In the genomic region with DNA sequence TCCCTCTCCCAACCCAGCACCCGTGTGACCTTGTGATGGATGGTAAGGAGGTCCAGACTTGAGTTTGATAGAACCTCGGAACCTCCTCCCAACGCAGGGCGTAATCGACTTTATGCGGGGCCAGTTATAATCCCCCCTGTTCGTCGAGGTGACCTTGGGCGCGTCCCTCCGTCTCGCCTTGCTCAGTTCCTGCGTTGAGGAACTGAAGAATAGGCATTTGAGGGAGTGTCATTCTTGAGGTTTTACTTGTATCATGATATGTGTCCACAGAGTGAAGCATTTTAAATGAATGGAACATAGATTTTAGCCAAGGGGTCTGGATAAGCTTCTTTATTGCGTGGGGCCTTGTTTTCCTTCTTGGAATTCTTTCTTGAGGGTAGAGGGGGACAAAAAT, we compare ENCODE assay signal across 1 cellular context.
A peak's percentile ranks its signal among the peaks of the same experiment; 100 is the strongest.
TF ChIP-seq lines count a peak whose summit lies in the region.

No MANE protein-coding gene starts in this region.

TF ChIP-seq in HepG2, 621 proteins besides CTCF, POLR2A, EP300 and RAD21 (continues in another document):
- TF ChIP-seq HMG20B (CRISPR knock-in tag; conservative IDR thresholded peaks at IDR 0.05) (no peak), HOXA5 (CRISPR knock-in tag; IDR thresholded peaks at IDR 0.05) (0 out of 2 replicates have a peak, but pooled peaks have one; percentile 13), ZNF670 (CRISPR knock-in tag; IDR thresholded peaks at IDR 0.05; ENCODE audit: borderline replicate concordance) (no peak), ZFYVE20 (CRISPR knock-in tag; IDR thresholded peaks at IDR 0.05; ENCODE audit: borderline replicate concordance, low read depth) (no peak), SP4 (CRISPR knock-in tag; IDR thresholded peaks at IDR 0.05) (no peak), ASH2L (IDR thresholded peaks at IDR 0.05; ENCODE audit: insufficient read length, low read depth, low read length) (peak; percentile 14), TGIF2 (CRISPR knock-in tag; IDR thresholded peaks at IDR 0.05) (no peak), THAP9 (CRISPR knock-in tag; IDR thresholded peaks at IDR 0.05; ENCODE audit: borderline replicate concordance) (no peak), SNAPC4 (CRISPR knock-in tag; IDR thresholded peaks at IDR 0.05) (no peak), ZNF12 (CRISPR knock-in tag; IDR thresholded peaks at IDR 0.05) (no peak), ZNF280B (CRISPR knock-in tag; IDR thresholded peaks at IDR 0.05; ENCODE audit: borderline replicate concordance) (no peak), PRPF4 (IDR thresholded peaks at IDR 0.05; ENCODE audit: low read depth, low read length, poor library complexity, severe bottlenecking) (no peak), ELF4 (CRISPR knock-in tag; IDR thresholded peaks at IDR 0.05; ENCODE audit: borderline replicate concordance) (no peak), ATF5 (CRISPR knock-in tag; IDR thresholded peaks at IDR 0.05; ENCODE audit: low read depth) (0 out of 2 replicates have a peak, but pooled peaks have one; percentile 29), LCORL (IDR thresholded peaks at IDR 0.05) (no peak), LCORL (CRISPR knock-in tag; IDR thresholded peaks at IDR 0.05) (0 out of 2 replicates have a peak, but pooled peaks have one; percentile 2), SMAD1 (CRISPR knock-in tag; IDR thresholded peaks at IDR 0.05; ENCODE audit: borderline replicate concordance, low read depth) (0 out of 2 replicates have a peak, but pooled peaks have one; percentile 24), HNRNPLL (IDR thresholded peaks at IDR 0.05; ENCODE audit: low read depth, low read length, poor library complexity, severe bottlenecking) (no peak), NONO (IDR thresholded peaks at IDR 0.05) (no peak), NONO (CRISPR knock-in tag; conservative IDR thresholded peaks at IDR 0.05) (no peak), WIZ (CRISPR knock-in tag; IDR thresholded peaks at IDR 0.05) (0 out of 2 replicates have a peak, but pooled peaks have one; percentile 11), NR2F1 (CRISPR knock-in tag; IDR thresholded peaks at IDR 0.05) (no peak), ZNF772 (CRISPR knock-in tag; IDR thresholded peaks at IDR 0.05) (no peak), GATA4 (IDR thresholded peaks at IDR 0.05; ENCODE audit: borderline replicate concordance, low read depth) (no peak), ELF3 (CRISPR knock-in tag; IDR thresholded peaks at IDR 0.05) (no peak), ZNF138 (CRISPR knock-in tag; IDR thresholded peaks at IDR 0.05; ENCODE audit: low read depth) (no peak)
- TF ChIP-seq, protein P1, sequence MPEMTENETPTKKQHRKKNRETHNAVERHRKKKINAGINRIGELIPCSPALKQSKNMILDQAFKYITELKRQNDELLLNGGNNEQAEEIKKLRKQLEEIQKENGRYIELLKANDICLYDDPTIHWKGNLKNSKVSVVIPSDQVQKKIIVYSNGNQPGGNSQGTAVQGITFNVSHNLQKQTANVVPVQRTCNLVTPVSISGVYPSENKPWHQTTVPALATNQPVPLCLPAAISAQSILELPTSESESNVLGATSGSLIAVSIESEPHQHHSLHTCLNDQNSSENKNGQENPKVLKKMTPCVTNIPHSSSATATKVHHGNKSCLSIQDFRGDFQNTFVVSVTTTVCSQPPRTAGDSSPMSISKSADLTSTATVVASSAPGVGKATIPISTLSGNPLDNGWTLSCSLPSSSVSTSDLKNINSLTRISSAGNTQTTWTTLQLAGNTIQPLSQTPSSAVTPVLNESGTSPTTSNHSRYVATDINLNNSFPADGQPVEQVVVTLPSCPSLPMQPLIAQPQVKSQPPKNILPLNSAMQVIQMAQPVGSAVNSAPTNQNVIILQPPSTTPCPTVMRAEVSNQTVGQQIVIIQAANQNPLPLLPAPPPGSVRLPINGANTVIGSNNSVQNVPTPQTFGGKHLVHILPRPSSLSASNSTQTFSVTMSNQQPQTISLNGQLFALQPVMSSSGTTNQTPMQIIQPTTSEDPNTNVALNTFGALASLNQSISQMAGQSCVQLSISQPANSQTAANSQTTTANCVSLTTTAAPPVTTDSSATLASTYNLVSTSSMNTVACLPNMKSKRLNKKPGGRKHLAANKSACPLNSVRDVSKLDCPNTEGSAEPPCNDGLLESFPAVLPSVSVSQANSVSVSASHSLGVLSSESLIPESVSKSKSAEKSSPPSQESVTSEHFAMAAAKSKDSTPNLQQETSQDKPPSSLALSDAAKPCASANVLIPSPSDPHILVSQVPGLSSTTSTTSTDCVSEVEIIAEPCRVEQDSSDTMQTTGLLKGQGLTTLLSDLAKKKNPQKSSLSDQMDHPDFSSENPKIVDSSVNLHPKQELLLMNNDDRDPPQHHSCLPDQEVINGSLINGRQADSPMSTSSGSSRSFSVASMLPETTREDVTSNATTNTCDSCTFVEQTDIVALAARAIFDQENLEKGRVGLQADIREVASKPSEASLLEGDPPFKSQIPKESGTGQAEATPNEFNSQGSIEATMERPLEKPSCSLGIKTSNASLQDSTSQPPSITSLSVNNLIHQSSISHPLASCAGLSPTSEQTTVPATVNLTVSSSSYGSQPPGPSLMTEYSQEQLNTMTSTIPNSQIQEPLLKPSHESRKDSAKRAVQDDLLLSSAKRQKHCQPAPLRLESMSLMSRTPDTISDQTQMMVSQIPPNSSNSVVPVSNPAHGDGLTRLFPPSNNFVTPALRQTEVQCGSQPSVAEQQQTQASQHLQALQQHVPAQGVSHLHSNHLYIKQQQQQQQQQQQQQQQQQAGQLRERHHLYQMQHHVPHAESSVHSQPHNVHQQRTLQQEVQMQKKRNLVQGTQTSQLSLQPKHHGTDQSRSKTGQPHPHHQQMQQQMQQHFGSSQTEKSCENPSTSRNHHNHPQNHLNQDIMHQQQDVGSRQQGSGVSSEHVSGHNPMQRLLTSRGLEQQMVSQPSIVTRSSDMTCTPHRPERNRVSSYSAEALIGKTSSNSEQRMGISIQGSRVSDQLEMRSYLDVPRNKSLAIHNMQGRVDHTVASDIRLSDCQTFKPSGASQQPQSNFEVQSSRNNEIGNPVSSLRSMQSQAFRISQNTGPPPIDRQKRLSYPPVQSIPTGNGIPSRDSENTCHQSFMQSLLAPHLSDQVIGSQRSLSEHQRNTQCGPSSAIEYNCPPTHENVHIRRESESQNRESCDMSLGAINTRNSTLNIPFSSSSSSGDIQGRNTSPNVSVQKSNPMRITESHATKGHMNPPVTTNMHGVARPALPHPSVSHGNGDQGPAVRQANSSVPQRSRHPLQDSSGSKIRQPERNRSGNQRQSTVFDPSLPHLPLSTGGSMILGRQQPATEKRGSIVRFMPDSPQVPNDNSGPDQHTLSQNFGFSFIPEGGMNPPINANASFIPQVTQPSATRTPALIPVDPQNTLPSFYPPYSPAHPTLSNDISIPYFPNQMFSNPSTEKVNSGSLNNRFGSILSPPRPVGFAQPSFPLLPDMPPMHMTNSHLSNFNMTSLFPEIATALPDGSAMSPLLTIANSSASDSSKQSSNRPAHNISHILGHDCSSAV (CRISPR knock-in tag; IDR thresholded peaks at IDR 0.05; ENCODE audit: borderline replicate concordance) = 0 out of 2 replicates have a peak, but pooled peaks have one; percentile 7
- TF ChIP-seq, protein P2, sequence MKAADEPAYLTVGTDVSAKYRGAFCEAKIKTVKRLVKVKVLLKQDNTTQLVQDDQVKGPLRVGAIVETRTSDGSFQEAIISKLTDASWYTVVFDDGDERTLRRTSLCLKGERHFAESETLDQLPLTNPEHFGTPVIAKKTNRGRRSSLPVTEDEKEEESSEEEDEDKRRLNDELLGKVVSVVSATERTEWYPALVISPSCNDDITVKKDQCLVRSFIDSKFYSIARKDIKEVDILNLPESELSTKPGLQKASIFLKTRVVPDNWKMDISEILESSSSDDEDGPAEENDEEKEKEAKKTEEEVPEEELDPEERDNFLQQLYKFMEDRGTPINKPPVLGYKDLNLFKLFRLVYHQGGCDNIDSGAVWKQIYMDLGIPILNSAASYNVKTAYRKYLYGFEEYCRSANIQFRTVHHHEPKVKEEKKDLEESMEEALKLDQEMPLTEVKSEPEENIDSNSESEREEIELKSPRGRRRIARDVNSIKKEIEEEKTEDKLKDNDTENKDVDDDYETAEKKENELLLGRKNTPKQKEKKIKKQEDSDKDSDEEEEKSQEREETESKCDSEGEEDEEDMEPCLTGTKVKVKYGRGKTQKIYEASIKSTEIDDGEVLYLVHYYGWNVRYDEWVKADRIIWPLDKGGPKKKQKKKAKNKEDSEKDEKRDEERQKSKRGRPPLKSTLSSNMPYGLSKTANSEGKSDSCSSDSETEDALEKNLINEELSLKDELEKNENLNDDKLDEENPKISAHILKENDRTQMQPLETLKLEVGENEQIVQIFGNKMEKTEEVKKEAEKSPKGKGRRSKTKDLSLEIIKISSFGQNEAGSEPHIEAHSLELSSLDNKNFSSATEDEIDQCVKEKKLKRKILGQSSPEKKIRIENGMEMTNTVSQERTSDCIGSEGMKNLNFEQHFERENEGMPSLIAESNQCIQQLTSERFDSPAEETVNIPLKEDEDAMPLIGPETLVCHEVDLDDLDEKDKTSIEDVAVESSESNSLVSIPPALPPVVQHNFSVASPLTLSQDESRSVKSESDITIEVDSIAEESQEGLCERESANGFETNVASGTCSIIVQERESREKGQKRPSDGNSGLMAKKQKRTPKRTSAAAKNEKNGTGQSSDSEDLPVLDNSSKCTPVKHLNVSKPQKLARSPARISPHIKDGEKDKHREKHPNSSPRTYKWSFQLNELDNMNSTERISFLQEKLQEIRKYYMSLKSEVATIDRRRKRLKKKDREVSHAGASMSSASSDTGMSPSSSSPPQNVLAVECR (CRISPR knock-in tag; IDR thresholded peaks at IDR 0.05; ENCODE audit: borderline replicate concordance) = 0 out of 2 replicates have a peak, but pooled peaks have one; percentile 12
- TF ChIP-seq, protein P3, sequence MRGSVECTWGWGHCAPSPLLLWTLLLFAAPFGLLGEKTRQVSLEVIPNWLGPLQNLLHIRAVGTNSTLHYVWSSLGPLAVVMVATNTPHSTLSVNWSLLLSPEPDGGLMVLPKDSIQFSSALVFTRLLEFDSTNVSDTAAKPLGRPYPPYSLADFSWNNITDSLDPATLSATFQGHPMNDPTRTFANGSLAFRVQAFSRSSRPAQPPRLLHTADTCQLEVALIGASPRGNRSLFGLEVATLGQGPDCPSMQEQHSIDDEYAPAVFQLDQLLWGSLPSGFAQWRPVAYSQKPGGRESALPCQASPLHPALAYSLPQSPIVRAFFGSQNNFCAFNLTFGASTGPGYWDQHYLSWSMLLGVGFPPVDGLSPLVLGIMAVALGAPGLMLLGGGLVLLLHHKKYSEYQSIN (CRISPR knock-in tag; IDR thresholded peaks at IDR 0.05; ENCODE audit: borderline replicate concordance) = no peak
